In the genomic region with DNA sequence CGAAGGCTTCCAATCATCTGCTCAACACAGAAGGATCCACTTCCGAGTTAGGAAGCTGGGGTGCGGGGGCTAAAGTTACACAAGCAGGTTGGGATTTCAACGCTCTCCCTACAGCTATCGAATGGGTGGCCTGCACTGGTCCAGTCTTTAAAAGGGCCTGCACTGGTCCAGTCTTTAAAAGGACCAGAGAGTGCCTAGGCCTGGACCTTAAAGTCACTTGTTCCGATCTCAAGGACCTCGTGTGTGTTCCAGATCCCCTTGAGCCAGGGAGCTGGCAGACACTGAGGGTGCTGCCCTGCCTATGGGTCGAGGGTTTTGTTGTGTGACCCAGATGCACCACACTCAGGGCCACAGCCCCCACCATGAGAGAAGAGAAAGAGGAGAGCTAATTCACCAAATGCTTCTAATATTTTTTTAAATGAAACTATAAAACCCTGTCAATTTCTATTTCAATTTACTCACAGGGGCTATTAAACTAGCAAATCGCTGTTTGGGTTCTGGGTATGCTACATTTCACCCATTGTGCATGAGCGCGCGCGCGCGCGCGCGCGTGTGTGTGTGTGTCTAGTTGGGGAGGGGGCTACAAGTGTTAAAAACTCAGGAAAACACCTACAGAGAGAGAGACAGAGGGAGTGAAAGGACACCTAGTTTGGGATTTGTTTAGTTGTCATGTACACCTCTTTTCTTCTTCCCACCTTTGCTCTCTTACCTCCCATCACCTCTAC, we compare ENCODE assay signal across 31 cellular contexts. TPM values are rescaled to one million over a fixed set of nuclear protein-coding genes. Genes with fewer than 3 reads are reported as not detected.
DNase-seq lines count a peak whose midpoint lies in the region; ATAC-seq, FAIRE-seq and TF ChIP-seq lines count a peak whose summit lies in the region.
"Had no signal": no experiment of that assay in that cellular context is flagged by ENCODE, and none has a peak within 500 bp of the region (broad histone marks: within the 10 kb centered on the region; RNA-seq: fewer than 3 reads in every experiment).

No MANE protein-coding gene starts in this region.

- H3K9me2 ChIP-seq in PC-3 (replicated peaks; ENCODE audit: low read length): no peaks in the 10 kb centered on the region

- H2AFZ ChIP-seq in PC-3 (ENCODE audit: low read length): peak overlapping the region; percentile 63; the same call in 1 of the 2 replicates
- no peak overlapping the region for H2AFZ ChIP-seq in neural progenitor cell (replicated peaks)

- POLR2A ChIA-PET in PC-3 (lab: Charles Lee; ENCODE audit: unreplicated experiment): no interaction called here

- H3K79me2 ChIP-seq in PC-3 (ENCODE audit: low read length): no peaks in the 10 kb centered on the region
- H3K79me2 ChIP-seq in neural progenitor cell (ENCODE audit: low read depth): no peaks in the 10 kb centered on the region

- TF ChIP-seq CTCF in PC-3 (conservative IDR thresholded peaks at IDR 0.05; ENCODE audit: low read depth, low read length): no peak
- no peak for TF ChIP-seq CTCF in neural progenitor cell (IDR thresholded peaks at IDR 0.05)
- no peak for TF ChIP-seq CTCF in body of pancreas (IDR thresholded peaks at IDR 0.05)

- CTCF ChIA-PET in PC-3 (lab: Charles Lee): no interaction called here

- no peak for FAIRE-seq in urothelium cell line (lab: Jason Lieb, UNC)
- FAIRE-seq: D721Med, GM19239, pancreas had no signal

- intact Hi-C loops in PC-3 (cut with micrococcal nuclease): no loop called here
- intact Hi-C loops in body of pancreas (cut with DNase I): no loop called here

- no peak overlapping the region for H3K4me2 ChIP-seq in PC-3 (ENCODE audit: low read length)
- H3K4me2 ChIP-seq in neural progenitor cell: peak overlapping the region; percentile 11

- TF ChIP-seq POLR2A in body of pancreas (IDR thresholded peaks at IDR 0.05): no peak

- ATAC-seq in PC-3 (no peak), body of pancreas (no peak), GM21786 (IDR thresholded peaks at IDR 0.05; ENCODE audit: unreplicated experiment) (no peak), GM18861 (IDR thresholded peaks at IDR 0.05; ENCODE audit: unreplicated experiment) (no peak)
- ATAC-seq: left lung; naive thymus-derived CD4-positive, alpha-beta T cell; Panc1; pancreas; right cardiac atrium had no signal

- peaks cover 23% of the 10 kb centered on the region for H3K4me1 Mint-ChIP-seq in neural progenitor cell
- H3K4me1 Mint-ChIP-seq: CD14-positive monocyte had no signal

- no peaks in the 10 kb centered on the region for H3K9me3 Mint-ChIP-seq in neural progenitor cell
- H3K9me3 Mint-ChIP-seq: activated T-cell treated with anti-CD3 and anti-CD28 coated beads, Interleukin-2, amount 50 U/mL, for 24 hours; T-helper 1 cell treated with Interleukin-12 subunit alpha and Interleukin-12 subunit beta and Interleukin-4 antibody, amounts not matched to agents 30 μg/mL and 1 μg/mL, for 36 hours had no signal

- H3K27me3 ChIP-seq in PC-3 (ENCODE audit: low read length): peaks cover 39% of the 10 kb centered on the region
- H3K27me3 ChIP-seq in esophagus (ENCODE audit: control insufficient read depth in 1 of 2, insufficient read depth in 2 of 2, low read length in 2 of 2): peaks cover 0 to 2% of the 10 kb centered on the region in 2 donors
- H3K27me3 ChIP-seq in neural progenitor cell: peaks cover 100% of the 10 kb centered on the region
- H3K27me3 ChIP-seq in body of pancreas: peaks cover 0 to 63% of the 10 kb centered on the region in 2 donors

- no TSS peak for BruUV-seq in PC-3 (replicated peaks; lab: Mats Ljungman, UMichigan)

- H3K36me3 Mint-ChIP-seq in neural progenitor cell: peaks cover 1% of the 10 kb centered on the region

- peak overlapping the region; percentile 72 for H3K4me3 Mint-ChIP-seq in neural progenitor cell
- H3K4me3 Mint-ChIP-seq: activated T-cell treated with anti-CD3 and anti-CD28 coated beads, Interleukin-2, amount 50 U/mL, for 24 hours; naive thymus-derived CD4-positive, alpha-beta T cell; T-helper 1 cell treated with Interleukin-12 subunit alpha and Interleukin-12 subunit beta and Interleukin-4 antibody, amounts not matched to agents 30 μg/mL and 1 μg/mL, for 36 hours had no signal

- H4K20me1 ChIP-seq in PC-3 (ENCODE audit: low read length): no peaks in the 10 kb centered on the region
- H4K20me1 ChIP-seq in neural progenitor cell (ENCODE audit: low read depth): peaks cover 76% of the 10 kb centered on the region

- H3K36me3 ChIP-seq in PC-3 (ENCODE audit: low read depth, low read length) (no peaks in the 10 kb centered on the region), esophagus (ENCODE audit: control insufficient read depth in 2 of 2, insufficient read depth in 2 of 2, low read length in 1 of 2) (no peaks in the 10 kb centered on the region), neural progenitor cell (no peaks in the 10 kb centered on the region), body of pancreas (replicated peaks in 1 of 2; ENCODE audit: insufficient read depth in 1 of 2, low read depth in 2 of 2) (no peaks in the 10 kb centered on the region)
- H3K36me3 ChIP-seq: left lung, pancreas, SJSA1, thoracic aorta had no signal

- H3K27ac Mint-ChIP-seq in neural progenitor cell: no peak overlapping the region
- H3K27ac Mint-ChIP-seq: activated T-cell treated with anti-CD3 and anti-CD28 coated beads, Interleukin-2, amount 50 U/mL, for 24 hours; CD14-positive monocyte; naive thymus-derived CD4-positive, alpha-beta T cell; T-helper 1 cell treated with Interleukin-12 subunit alpha and Interleukin-12 subunit beta and Interleukin-4 antibody, amounts not matched to agents 30 μg/mL and 1 μg/mL, for 36 hours had no signal

- DNase-seq in COR-L47 (lab: John Stamatoyannopoulos, UW): peak; percentile 62
- DNase-seq in PC-3: no peak
- no peak for DNase-seq in neural progenitor cell (ENCODE audit: low spot score)
- no peak for DNase-seq in body of pancreas
- DNase-seq in urothelium cell line (ENCODE audit: low spot score): no peak
- DNase-seq: activated CD4-positive, alpha-beta T cell treated with anti-CD3 and anti-CD28 coated beads for 4 hours; activated T-cell treated with anti-CD3 and anti-CD28 coated beads, Interleukin-2, amount 50 U/mL, for 24 hours; cortex of kidney; glutamatergic neuron; KBM-7; left lung; MM.1S; naive thymus-derived CD4-positive, alpha-beta T cell; NCI-H2107; NK-92 treated with Interleukin-12 subunit alpha and Interleukin-12 subunit beta, amount 100 ng/mL, for 24 hours; pancreas; stimulated activated CD4-positive, alpha-beta T cell treated with anti-CD3 and anti-CD28 coated beads, Interleukin-4, amount 100 ng/mL, for 4 hours; stimulated activated naive CD4-positive, alpha-beta T cell had no signal

- H3F3A ChIP-seq in PC-3 (ENCODE audit: low read length, unreplicated experiment) (no peaks in the 10 kb centered on the region), neural progenitor cell (ENCODE audit: low read depth) (peaks cover 40% of the 10 kb centered on the region)

- no peak overlapping the region for H3K9ac ChIP-seq in PC-3 (ENCODE audit: low read length)
- H3K9ac ChIP-seq in neural progenitor cell: no peak overlapping the region

- H3K4me3 ChIP-seq in PC-3 (ENCODE audit: low read length) (no peak overlapping the region), esophagus (ENCODE audit: low read depth in 1 of 2, low read length in 2 of 2) (peak overlapping the region in 1 of 2 donors; percentile 23), neural progenitor cell (no peak overlapping the region), body of pancreas (no peak overlapping the region)
- H3K4me3 ChIP-seq: left lung, pancreas, SJSA1, thoracic aorta had no signal

- 22 to 29% methylated on average over 19 of the region's 19 CpGs for WGBS in esophagus, 2 donors
- 4 to 5% methylated on average over 19 of the region's 19 CpGs for WGBS in body of pancreas, 2 donors

- H3K4me1 ChIP-seq in PC-3 (ENCODE audit: insufficient read depth, low read length) (peaks cover 11% of the 10 kb centered on the region; the same call in 1 of the 2 replicates), esophagus (ENCODE audit: control insufficient read depth in 2 of 2, insufficient read depth in 2 of 2, low read length in 1 of 2) (peaks cover 0 to 9% of the 10 kb centered on the region in 2 donors), neural progenitor cell (peaks cover 41% of the 10 kb centered on the region), body of pancreas (no peaks in the 10 kb centered on the region)
- H3K4me1 ChIP-seq: left lung, pancreas, SJSA1 had no signal

- H3K27ac ChIP-seq in PC-3 (ENCODE audit: low read length): no peak overlapping the region
- H3K27ac ChIP-seq in esophagus (ENCODE audit: low read depth in 2 of 2, low read length in 1 of 2): peak overlapping the region; percentile 8 to 40
- no peak overlapping the region for H3K27ac ChIP-seq in neural progenitor cell
- no peak overlapping the region for H3K27ac ChIP-seq in body of pancreas
- H3K27ac ChIP-seq: left lung, pancreas, SJSA1, thoracic aorta had no signal

- H3K27me3 Mint-ChIP-seq in neural progenitor cell (ENCODE audit: insufficient read depth, low read depth): peaks cover 89% of the 10 kb centered on the region

- H3K9me3 ChIP-seq in PC-3 (ENCODE audit: low read length) (no peaks in the 10 kb centered on the region), esophagus (ENCODE audit: control insufficient read depth in 2 of 2, insufficient read depth in 1 of 2, low read depth in 1 of 2, low read length in 1 of 2) (no peaks in the 10 kb centered on the region), neural progenitor cell (ENCODE audit: low read depth) (no peaks in the 10 kb centered on the region), body of pancreas (no peaks in the 10 kb centered on the region)
- H3K9me3 ChIP-seq: left lung, pancreas, SJSA1, thoracic aorta had no signal

RNA-seq across cellular contexts. Expression of a gene that starts 7.5 kb away (rescaled TPM):
- total RNA-seq in PC-3 (2014; rRNA removed) (not detected in 2 replicates), neural progenitor cell (ENCODE audit: low replicate concordance) (0.15 TPM in 1 of 2 replicates, not detected in the other), body of pancreas (not detected)
- 1 to 10 TPM; 3.3 to 4.5 TPM for polyA plus RNA-seq in esophagus
- total RNA-seq: activated CD8-positive, alpha-beta memory T cell treated with anti-CD3 and anti-CD28 coated beads for 36 hours; naive thymus-derived CD4-positive, alpha-beta T cell; NCI-H460; pancreas; right cardiac atrium; SJSA1 had no signal
- polyA plus RNA-seq: CD14-positive monocyte; naive thymus-derived CD4-positive, alpha-beta T cell; pancreas; right cardiac atrium had no signal

Comparison
In these comparisons a context has a peak if more than half of its experiments do, and no peak if none do; other contexts are left out.
1. H3K27ac ChIP-seq: peak in esophagus (2 of 2); none in PC-3 (single experiment), neural progenitor cell (single experiment) and body of pancreas (0 of 4).